14 cellular contexts compared by ENCODE assay signal in the genomic region with DNA sequence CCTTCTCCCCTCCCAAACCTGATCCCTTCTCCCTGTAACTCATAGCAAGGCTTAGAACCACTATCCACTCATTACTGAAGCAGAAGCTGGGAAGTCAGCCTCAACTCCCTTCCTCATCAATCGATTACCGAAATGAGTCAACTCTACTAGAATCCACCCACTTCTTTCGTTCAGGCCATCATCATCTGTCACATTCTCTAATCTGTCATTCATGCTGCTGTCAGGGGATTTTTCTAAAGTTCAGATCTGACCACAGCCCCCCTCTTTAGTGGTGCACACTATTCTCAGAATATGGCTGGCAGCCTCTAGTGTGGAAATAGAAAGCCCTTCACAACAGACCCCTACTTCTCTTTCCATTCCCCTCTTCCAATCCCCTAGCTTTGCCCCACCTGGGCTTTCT. TPM values are rescaled to one million over a fixed set of nuclear protein-coding genes. Genes with fewer than 3 reads are reported as not detected.
DNase-seq lines count a peak whose midpoint lies in the region; ATAC-seq and TF ChIP-seq lines count a peak whose summit lies in the region.
"Had no signal": no experiment of that assay in that cellular context is flagged by ENCODE, and none has a peak within 500 bp of the region (broad histone marks: within the 10 kb centered on the region; RNA-seq: fewer than 3 reads in every experiment).

No MANE protein-coding gene starts in this region.

- H3K36me3 ChIP-seq in GM06990 (ENCODE audit: control insufficient read depth, insufficient read depth, low read length), result no peaks in the 10 kb centered on the region
- H3K36me3 ChIP-seq in CD8-positive, alpha-beta memory T cell (ENCODE audit: insufficient read depth, low read length), result no peaks in the 10 kb centered on the region

- H3K9me3 Mint-ChIP-seq in CD8-positive, alpha-beta memory T cell, result no peaks in the 10 kb centered on the region

- H3K4me3 Mint-ChIP-seq in CD8-positive, alpha-beta memory T cell, result no peak overlapping the region
- H3K4me3 Mint-ChIP-seq: brain had no signal

- POLR2A ChIA-PET in CD8-positive, alpha-beta memory T cell (lab: Charles Lee), result no interaction called here

- H3K4me3 ChIP-seq in GM06990 (replicated peaks; ENCODE audit: low read depth, low read length), result no peak overlapping the region
- H3K4me3 ChIP-seq in CD8-positive, alpha-beta memory T cell (ENCODE audit: low read length), result no peak overlapping the region
- H3K4me3 ChIP-seq: smooth muscle cell had no signal

- no peaks in the 10 kb centered on the region for H3K4me1 ChIP-seq in CD8-positive, alpha-beta memory T cell (ENCODE audit: insufficient read depth, low read length)

- H3K9me3 ChIP-seq in CD8-positive, alpha-beta memory T cell (ENCODE audit: low read length), result no peaks in the 10 kb centered on the region

- H3K27ac Mint-ChIP-seq in CD8-positive, alpha-beta memory T cell, result no peak overlapping the region
- H3K27ac Mint-ChIP-seq: brain had no signal

- ATAC-seq in GM19023 (IDR thresholded peaks at IDR 0.05; ENCODE audit: unreplicated experiment) (peak; percentile 77), HG02759 (IDR thresholded peaks at IDR 0.05; ENCODE audit: unreplicated experiment) (peak; percentile 83), HG03575 (IDR thresholded peaks at IDR 0.05; ENCODE audit: extremely low read depth, insufficient number of reproducible peaks, low FRiP score, unreplicated experiment) (peak; percentile 74)

- H3K27ac ChIP-seq in CD8-positive, alpha-beta memory T cell (ENCODE audit: low read depth, low read length), result no peak overlapping the region
- H3K27ac ChIP-seq: C4-2B had no signal

- CTCF ChIA-PET in CD8-positive, alpha-beta memory T cell (lab: Charles Lee), result interaction anchor here (1.6 to 1.9 kb wide), 3 partner anchors 8 to 89 kb away, joined by 4 to 10 read pairs (median 5); no protein-coding TSS in a partner anchor

- no peak for TF ChIP-seq CTCF in GM06990 (IDR thresholded peaks at IDR 0.05; ENCODE audit: insufficient read depth, low read length, poor library complexity, severe bottlenecking)

- H3K27me3 Mint-ChIP-seq in CD8-positive, alpha-beta memory T cell, result peaks cover 16 to 33% of the 10 kb centered on the region in 2 donors

- H3K27me3 ChIP-seq in GM06990 (replicated peaks; ENCODE audit: control insufficient read depth, insufficient read depth, low read length), result no peaks in the 10 kb centered on the region
- peaks cover 17% of the 10 kb centered on the region for H3K27me3 ChIP-seq in CD8-positive, alpha-beta memory T cell (ENCODE audit: insufficient read depth, low read length, poor library complexity, severe bottlenecking)

- peaks cover 0 to 2% (median 0%) of the 10 kb centered on the region in 3 donors for H3K36me3 Mint-ChIP-seq in CD8-positive, alpha-beta memory T cell
- H3K36me3 Mint-ChIP-seq: brain had no signal

- DNase-seq in GM06990 (ENCODE audit: extremely low read depth, insufficient read length) (peak; percentile 76), NCI-H2081 (lab: John Stamatoyannopoulos, UW) (no peak), activated gamma-delta T cell (lab: John Stamatoyannopoulos, UW) (no peak), D341Med (ENCODE audit: low spot score) (no peak)
- DNase-seq in CD8-positive, alpha-beta memory T cell, result no peak
- DNase-seq: foreskin fibroblast, mammary epithelial cell, NCI-H2171 had no signal

- peaks cover 0 to 4% (median 2%) of the 10 kb centered on the region in 3 donors for H3K4me1 Mint-ChIP-seq in CD8-positive, alpha-beta memory T cell

RNA-seq across cellular contexts. Expression of gene NT5C1A, which starts 5.1 kb away (rescaled TPM):
- not detected for total RNA-seq in CD8-positive, alpha-beta memory T cell
- not detected for polyA plus RNA-seq in CD8-positive, alpha-beta memory T cell
- total RNA-seq: smooth muscle cell had no signal
- polyA plus RNA-seq: mammary epithelial cell, smooth muscle cell had no signal

RNA-seq across cellular contexts. Expression of gene HPCAL4, which starts 24.5 kb away (rescaled TPM):
- total RNA-seq in CD8-positive, alpha-beta memory T cell, result 1 to 10 TPM; 1.9 to 2.0 TPM
- 2.5 TPM for polyA plus RNA-seq in CD8-positive, alpha-beta memory T cell
- polyA plus RNA-seq: smooth muscle cell had no signal

RNA-seq across cellular contexts. Expression of gene HEYL, which starts 27.3 kb away (rescaled TPM):
- total RNA-seq in CD8-positive, alpha-beta memory T cell, result under 1 TPM; 0.07 to 0.09 TPM
- not detected for polyA plus RNA-seq in CD8-positive, alpha-beta memory T cell
- total RNA-seq: mammary epithelial cell had no signal
